In the genomic region with DNA sequence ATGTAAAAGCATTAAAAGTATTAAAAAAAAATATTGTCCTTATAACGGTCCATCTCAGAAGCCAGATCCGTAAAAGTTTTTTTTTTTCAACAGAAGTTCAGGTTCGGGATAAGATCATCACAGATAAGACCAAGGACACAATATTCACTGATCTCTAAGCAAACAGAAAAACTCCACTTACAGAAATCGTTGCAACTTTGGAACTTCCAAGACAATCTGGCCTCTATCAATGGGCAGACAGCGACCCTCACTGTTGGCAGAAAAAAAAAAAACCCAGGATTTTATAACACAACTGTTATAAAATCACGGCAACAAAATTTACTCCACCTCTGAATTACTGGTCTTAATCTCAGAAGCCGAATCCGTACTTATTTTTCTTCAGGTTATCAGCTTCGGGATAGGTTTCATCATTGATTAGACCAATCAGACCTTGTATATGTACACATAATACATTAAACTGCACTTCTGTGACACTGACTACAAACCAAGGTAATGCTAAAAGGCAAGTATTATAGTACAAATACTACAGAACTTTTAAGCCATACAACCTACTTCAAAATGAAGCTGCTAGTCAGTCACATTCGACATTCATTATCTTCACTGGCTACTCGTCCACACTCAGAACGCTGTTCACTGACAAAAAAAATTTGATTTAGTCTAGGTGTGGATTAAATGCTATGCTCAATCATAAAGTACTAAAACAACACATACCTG, we compare ENCODE assay signal across 1 cellular context.
TF ChIP-seq lines count a peak whose summit lies in the region.

No MANE protein-coding gene starts in this region.

TF ChIP-seq in HCT116, 20 proteins besides CTCF, POLR2A, EP300 and RAD21 (continued from another document):
- TF ChIP-seq, protein P1, sequence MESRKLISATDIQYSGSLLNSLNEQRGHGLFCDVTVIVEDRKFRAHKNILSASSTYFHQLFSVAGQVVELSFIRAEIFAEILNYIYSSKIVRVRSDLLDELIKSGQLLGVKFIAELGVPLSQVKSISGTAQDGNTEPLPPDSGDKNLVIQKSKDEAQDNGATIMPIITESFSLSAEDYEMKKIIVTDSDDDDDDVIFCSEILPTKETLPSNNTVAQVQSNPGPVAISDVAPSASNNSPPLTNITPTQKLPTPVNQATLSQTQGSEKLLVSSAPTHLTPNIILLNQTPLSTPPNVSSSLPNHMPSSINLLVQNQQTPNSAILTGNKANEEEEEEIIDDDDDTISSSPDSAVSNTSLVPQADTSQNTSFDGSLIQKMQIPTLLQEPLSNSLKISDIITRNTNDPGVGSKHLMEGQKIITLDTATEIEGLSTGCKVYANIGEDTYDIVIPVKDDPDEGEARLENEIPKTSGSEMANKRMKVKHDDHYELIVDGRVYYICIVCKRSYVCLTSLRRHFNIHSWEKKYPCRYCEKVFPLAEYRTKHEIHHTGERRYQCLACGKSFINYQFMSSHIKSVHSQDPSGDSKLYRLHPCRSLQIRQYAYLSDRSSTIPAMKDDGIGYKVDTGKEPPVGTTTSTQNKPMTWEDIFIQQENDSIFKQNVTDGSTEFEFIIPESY (IDR thresholded peaks at IDR 0.05; ENCODE audit: extremely low read depth, insufficient replicate concordance, low read length) = no peak
- TF ChIP-seq EGR1 (IDR thresholded peaks at IDR 0.05; ENCODE audit: low read depth) (no peak), ELF1 (IDR thresholded peaks at IDR 0.05; ENCODE audit: borderline replicate concordance, low read depth) (no peak)
